ENCODE assay signal across 10 cellular contexts in genomic region chr11:62125316-62125715, GRCh38. TPM values are rescaled to one million over a fixed set of nuclear protein-coding genes. Genes with fewer than 3 reads are reported as not detected.
DNase-seq lines count a peak whose midpoint lies in the region; ATAC-seq, FAIRE-seq and TF ChIP-seq lines count a peak whose summit lies in the region.
"Had no signal": no experiment of that assay in that cellular context is flagged by ENCODE, and none has a peak within 500 bp of the region (broad histone marks: within the 10 kb centered on the region; RNA-seq: fewer than 3 reads in every experiment).

No MANE protein-coding gene starts in this region.

- POLR2A ChIA-PET in naive thymus-derived CD8-positive, alpha-beta T cell (lab: Charles Lee) = no interaction called here

- no peak for ATAC-seq in naive thymus-derived CD8-positive, alpha-beta T cell
- no peak for ATAC-seq in mucosa of descending colon

- DNase-seq in Calu3 (peak; percentile 25), astrocyte (ENCODE audit: low read depth) (no peak), small intestine (no peak), NCI-H524 treated with DMSO at 0.1 percent for 48 hours (lab: John Stamatoyannopoulos, UW) (no peak), mucosa of descending colon (no peak)
- no peak for DNase-seq in naive thymus-derived CD8-positive, alpha-beta T cell
- no peak for DNase-seq in stimulated activated CD4-positive, alpha-beta T cell treated with anti-CD3 and anti-CD28 coated beads, Interleukin-4, amount 100 ng/mL, for 1 hour
- DNase-seq: spleen had no signal

- FAIRE-seq in astrocyte (lab: Jason Lieb, UNC) = no peak
- FAIRE-seq in small intestine (lab: Jason Lieb, UNC) = no peak

- H3K4me1 Mint-ChIP-seq in Calu3 (ENCODE audit: low read depth, unreplicated experiment) (peaks cover 26% of the 10 kb centered on the region), astrocyte (ENCODE audit: low read depth, unreplicated experiment) (peaks cover 19% of the 10 kb centered on the region)
- peaks cover 13 to 31% (median 30%) of the 10 kb centered on the region in 4 donors for H3K4me1 Mint-ChIP-seq in naive thymus-derived CD8-positive, alpha-beta T cell

- H3K79me2 ChIP-seq in astrocyte (ENCODE audit: insufficient read depth, low read length) = peaks cover 65% of the 10 kb centered on the region

- H3K9me3 Mint-ChIP-seq in Calu3 (ENCODE audit: low read depth, unreplicated experiment) (no peaks in the 10 kb centered on the region), astrocyte (ENCODE audit: unreplicated experiment) (no peaks in the 10 kb centered on the region)
- H3K9me3 Mint-ChIP-seq in naive thymus-derived CD8-positive, alpha-beta T cell = no peaks in the 10 kb centered on the region

- no peaks in the 10 kb centered on the region for H3K9me3 ChIP-seq in KOPT-K1 (ENCODE audit: insufficient read depth, low read length, poor library complexity, severe bottlenecking)
- H3K9me3 ChIP-seq in astrocyte (ENCODE audit: insufficient read depth, low read depth, low read length) = no peaks in the 10 kb centered on the region
- H3K9me3 ChIP-seq in small intestine (ENCODE audit: control insufficient read depth, low read depth) = no peaks in the 10 kb centered on the region
- H3K9me3 ChIP-seq in mucosa of descending colon = no peaks in the 10 kb centered on the region
- H3K9me3 ChIP-seq: spleen had no signal

- H3K27ac ChIP-seq in KOPT-K1 (ENCODE audit: low read depth, low read length, poor library complexity, severe bottlenecking) (peak overlapping the region; percentile 95), astrocyte (ENCODE audit: low read depth, low read length) (no peak overlapping the region), small intestine (ENCODE audit: low read depth in 1 of 2, low read length in 1 of 2) (no peak overlapping the region)

- no peak overlapping the region for H2AFZ ChIP-seq in astrocyte (ENCODE audit: low read depth, low read length)

- peak overlapping the region; percentile 80 for H3K4me3 Mint-ChIP-seq in Calu3 (ENCODE audit: low read depth, unreplicated experiment)
- peak overlapping the region; percentile 98 for H3K4me3 Mint-ChIP-seq in astrocyte (ENCODE audit: unreplicated experiment)
- peak overlapping the region; percentile 89 to 96 (median 94) for H3K4me3 Mint-ChIP-seq in naive thymus-derived CD8-positive, alpha-beta T cell

- intact Hi-C loops in Calu3 (cut with micrococcal nuclease; ENCODE audit: unreplicated experiment) (no loop called here), mucosa of descending colon (cut with DNase I, micrococcal nuclease) (no loop called here)

- CTCF ChIA-PET in Calu3 (lab: Charles Lee) = interaction anchor here (0.7 kb wide), 1 partner anchor 910 kb away, joined by 3 read pairs; no protein-coding TSS in a partner anchor

- H3K27me3 ChIP-seq in astrocyte (ENCODE audit: insufficient read depth, low read length) = no peaks in the 10 kb centered on the region
- H3K27me3 ChIP-seq in small intestine (ENCODE audit: control insufficient read depth in 2 of 2, insufficient read depth in 2 of 2, low read length in 2 of 2) = no peaks in the 10 kb centered on the region
- H3K27me3 ChIP-seq: foreskin keratinocyte, spleen had no signal

- peaks cover 35% of the 10 kb centered on the region for H4K20me1 ChIP-seq in astrocyte (ENCODE audit: insufficient read depth, low read length)

- H3K27ac Mint-ChIP-seq in Calu3 (ENCODE audit: unreplicated experiment) = peak overlapping the region; percentile 70
- no peak overlapping the region for H3K27ac Mint-ChIP-seq in astrocyte (ENCODE audit: unreplicated experiment)
- peak overlapping the region in 3 of 10 donors; percentile 17 to 93 (median 67) for H3K27ac Mint-ChIP-seq in naive thymus-derived CD8-positive, alpha-beta T cell

- BruUV-seq in Calu3 (replicated peaks; lab: Mats Ljungman, UMichigan) = no TSS peak

- WGBS in small intestine, 3 donors = 20 to 39% (median 32%) methylated on average over 4 of the region's 4 CpGs

- peak overlapping the region; percentile 96 for H3K4me2 ChIP-seq in astrocyte (ENCODE audit: low read length)

- H3K27me3 Mint-ChIP-seq in Calu3 (ENCODE audit: unreplicated experiment) (no peaks in the 10 kb centered on the region), astrocyte (ENCODE audit: low read depth, unreplicated experiment) (no peaks in the 10 kb centered on the region)
- no peaks in the 10 kb centered on the region for H3K27me3 Mint-ChIP-seq in naive thymus-derived CD8-positive, alpha-beta T cell

- H3K9ac ChIP-seq in astrocyte (ENCODE audit: low read length) = peak overlapping the region; percentile 96

- H3K36me3 ChIP-seq in KOPT-K1 (ENCODE audit: insufficient read depth, low read length) = peaks cover 48% of the 10 kb centered on the region
- H3K36me3 ChIP-seq in astrocyte (ENCODE audit: insufficient read depth, low read length) = peaks cover 3% of the 10 kb centered on the region
- peaks cover 3 to 5% of the 10 kb centered on the region in 2 donors for H3K36me3 ChIP-seq in small intestine (ENCODE audit: control insufficient read depth in 2 of 2, insufficient read depth in 2 of 2, low read length in 2 of 2)
- H3K36me3 ChIP-seq in mucosa of descending colon (ENCODE audit: low read depth) = peaks cover 3% of the 10 kb centered on the region

- H3K4me1 ChIP-seq in astrocyte (ENCODE audit: insufficient read depth, low read length) (peaks cover 18% of the 10 kb centered on the region), small intestine (ENCODE audit: control insufficient read depth in 2 of 2, insufficient read depth in 1 of 2, low read depth in 1 of 2, low read length in 1 of 2) (peaks cover 3 to 8% of the 10 kb centered on the region in 2 donors), mucosa of descending colon (ENCODE audit: low read depth) (peaks cover 11% of the 10 kb centered on the region)

- H3K4me3 ChIP-seq in astrocyte (ENCODE audit: insufficient read depth, low read depth, low read length) (peak overlapping the region; percentile 98), small intestine (ENCODE audit: low read depth in 1 of 2, low read length in 2 of 2) (peak overlapping the region in 1 of 2 donors; percentile 74), mucosa of descending colon (no peak overlapping the region)

- TF ChIP-seq CTCF in Calu3 (IDR thresholded peaks at IDR 0.05; ENCODE audit: unreplicated experiment) (no peak), astrocyte (IDR thresholded peaks at IDR 0.05; ENCODE audit: insufficient read depth, low read depth, low read length) (no peak), mucosa of descending colon (IDR thresholded peaks at IDR 0.05) (no peak)

- H3K36me3 Mint-ChIP-seq in Calu3 (ENCODE audit: insufficient read depth, unreplicated experiment) (peaks cover 33% of the 10 kb centered on the region), astrocyte (ENCODE audit: low read depth, unreplicated experiment) (no peaks in the 10 kb centered on the region)
- peaks cover 0 to 23% (median 4%) of the 10 kb centered on the region in 3 donors for H3K36me3 Mint-ChIP-seq in naive thymus-derived CD8-positive, alpha-beta T cell

RNA-seq across cellular contexts. Expression of gene INCENP, which starts 1.5 kb away (rescaled TPM):
- total RNA-seq in Calu3 (2022) = 94.3 and 115 TPM in 2 replicates
- total RNA-seq in astrocyte = 13.3 and 17.7 TPM in 2 replicates
- 10 to 100 TPM; 27.9 to 28.2 TPM for total RNA-seq in naive thymus-derived CD8-positive, alpha-beta T cell
- polyA plus RNA-seq in naive thymus-derived CD8-positive, alpha-beta T cell = 1 to 10 TPM in 2 of 3 donors, under 1 TPM in 1; 0.73 to 1.8 (median 1.3) TPM
- polyA plus RNA-seq in small intestine = 10 to 100 TPM in 1 of 3 donors, 1 to 10 TPM in 2; 4.5 to 18.8 (median 6.2) TPM
- 10 to 100 TPM; 29.9 to 36.1 (median 32.6) TPM for total RNA-seq in mucosa of descending colon
